Comparison of ENCODE assay signal across 1 cellular context in the genomic region with DNA sequence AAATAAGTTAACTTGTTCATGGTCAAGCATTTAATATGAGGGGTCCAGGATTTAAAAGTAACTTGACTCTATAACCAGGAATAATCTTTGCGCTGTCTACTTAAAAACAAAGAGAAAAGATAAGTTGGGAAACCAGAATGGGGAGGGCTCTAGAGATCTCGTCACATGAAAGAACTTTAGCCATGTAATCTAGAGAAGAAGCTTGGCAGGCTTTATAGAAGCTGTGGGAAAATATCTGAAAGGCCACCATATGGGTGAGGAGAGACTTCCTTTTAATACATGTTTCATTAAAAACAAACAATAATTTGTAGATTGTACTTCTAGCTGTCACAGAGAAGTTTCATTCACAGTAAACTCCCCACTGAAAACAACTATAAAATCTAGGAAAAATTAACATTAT.
TF ChIP-seq lines count a peak whose summit lies in the region.

No MANE protein-coding gene starts in this region.

TF ChIP-seq in GM23338, 12 proteins besides CTCF, POLR2A, EP300 and RAD21 (continued from another document):
- TF ChIP-seq CREB1 (CRISPR knock-in tag; IDR thresholded peaks at IDR 0.05; ENCODE audit: low read depth) (no peak), NANOG (IDR thresholded peaks at IDR 0.05; ENCODE audit: borderline replicate concordance) (no peak)
